8 cellular contexts compared by ENCODE assay signal in genomic region chr9:109477269-109478203, GRCh38. TPM values are rescaled to one million over a fixed set of nuclear protein-coding genes. Genes with fewer than 3 reads are reported as not detected.
DNase-seq lines count a peak whose midpoint lies in the region; ATAC-seq and TF ChIP-seq lines count a peak whose summit lies in the region.

No MANE protein-coding gene starts in this region.

- peaks cover 27% of the 10 kb centered on the region for H3K4me1 Mint-ChIP-seq in activated T-cell treated with anti-CD3 and anti-CD28 coated beads, Interleukin-2, amount 50 U/mL, for 72 hours (ENCODE audit: low read depth)

- no peak overlapping the region for H3K27ac Mint-ChIP-seq in activated T-cell treated with anti-CD3 and anti-CD28 coated beads, Interleukin-2, amount 50 U/mL, for 72 hours

- H3K4me3 Mint-ChIP-seq in activated T-cell treated with anti-CD3 and anti-CD28 coated beads, Interleukin-2, amount 50 U/mL, for 72 hours = no peak overlapping the region

- H3K27me3 Mint-ChIP-seq in activated T-cell treated with anti-CD3 and anti-CD28 coated beads, Interleukin-2, amount 50 U/mL, for 72 hours (ENCODE audit: low read depth) = peaks cover 40% of the 10 kb centered on the region

- H3K9me3 Mint-ChIP-seq in activated T-cell treated with anti-CD3 and anti-CD28 coated beads, Interleukin-2, amount 50 U/mL, for 72 hours = no peaks in the 10 kb centered on the region

- no peaks in the 10 kb centered on the region for H3K27me3 ChIP-seq in thoracic aorta (replicated peaks; ENCODE audit: insufficient read depth)

- ATAC-seq in GM21381 (IDR thresholded peaks at IDR 0.05; ENCODE audit: unreplicated experiment) = peak; percentile 92
- no peak for ATAC-seq in thoracic aorta (ENCODE audit: insufficient number of reproducible peaks, low FRiP score, low read depth)
- no peak for ATAC-seq in activated T-cell treated with anti-CD3 and anti-CD28 coated beads, Interleukin-2, amount 50 U/mL, for 72 hours (replicated peaks in 1 of 2)

- DNase-seq in HuH-7.5 (ENCODE audit: low spot score) = peak; percentile 81
- DNase-seq in epithelial cell of prostate (ENCODE audit: low read depth, low spot score) = peak; percentile 36
- DNase-seq in thoracic aorta (ENCODE audit: low spot score) = no peak
- no peak for DNase-seq in activated CD8-positive, alpha-beta memory T cell treated with anti-CD3 and anti-CD28 coated beads, Interleukin-2, amount 50 U/mL, for 48 hours
- DNase-seq in activated T-cell treated with anti-CD3 and anti-CD28 coated beads, Interleukin-2, amount 50 U/mL, for 72 hours = no peak
- DNase-seq in H4 (ENCODE audit: low spot score) = no peak

- no peaks in the 10 kb centered on the region for H3K9me3 ChIP-seq in thoracic aorta

- TF ChIP-seq CTCF in 22Rv1 (IDR thresholded peaks at IDR 0.05) (no peak), thoracic aorta (IDR thresholded peaks at IDR 0.05) (no peak)

- H3K27ac ChIP-seq in 22Rv1 = peak overlapping the region; percentile 90
- peak overlapping the region; percentile 96 for H3K27ac ChIP-seq in epithelial cell of prostate
- H3K27ac ChIP-seq in thoracic aorta = peak overlapping the region; percentile 51 to 95

- peaks cover 26 to 65% of the 10 kb centered on the region in 2 donors for H3K4me1 ChIP-seq in thoracic aorta (ENCODE audit: control insufficient read depth in 1 of 2, low read depth in 2 of 2)

- H3K36me3 Mint-ChIP-seq in activated T-cell treated with anti-CD3 and anti-CD28 coated beads, Interleukin-2, amount 50 U/mL, for 72 hours (ENCODE audit: insufficient read depth in 2 of 2) = no peaks in the 10 kb centered on the region

- H3K36me3 ChIP-seq in thoracic aorta = no peaks in the 10 kb centered on the region

- no peak overlapping the region for H3K4me3 ChIP-seq in thoracic aorta

RNA-seq across cellular contexts. Expression of gene PTPN3, which starts 20.6 kb away (rescaled TPM):
- 10 to 100 TPM; 16.9 to 20.3 TPM for total RNA-seq in thoracic aorta
- total RNA-seq in activated T-cell treated with anti-CD3 and anti-CD28 coated beads, Interleukin-2, amount 50 U/mL, for 72 hours = 1 to 10 TPM; 2.7 to 5.4 TPM
- 5.2 and 5.9 TPM in 2 replicates for total RNA-seq in H4 (2014; rRNA removed; shearing (Covaris generic))

Comparison
In these comparisons a context has a peak if more than half of its experiments do, and no peak if none do; other contexts are left out.
1. DNase-seq: peak in HuH-7.5 (single experiment) and epithelial cell of prostate (single experiment); none in thoracic aorta (single experiment), activated CD8-positive, alpha-beta memory T cell treated with anti-CD3 and anti-CD28 coated beads, Interleukin-2, amount 50 U/mL, for 48 hours (single experiment), activated T-cell treated with anti-CD3 and anti-CD28 coated beads, Interleukin-2, amount 50 U/mL, for 72 hours (0 of 2) and H4 (single experiment).
2. Peak in every context shown above with its lines, with median percentiles within 50 percentile points of each other: H3K27ac ChIP-seq.